In genomic region chr14:81281317-81281716, GRCh38 we compare ENCODE assay signal across 23 cellular contexts.
"Had no signal": no experiment of that assay in that cellular context is flagged by ENCODE, and none has a peak within 500 bp of the region (broad histone marks: within the 10 kb centered on the region; RNA-seq: fewer than 3 reads in every experiment).

No MANE protein-coding gene starts in this region.

- ATAC-seq: activated CD8-positive, alpha-beta T cell treated with anti-CD3 and anti-CD28 coated beads, Interleukin-2, amount 10 ng/mL, durations not matched to agents 7 days and 5 days; activated naive CD8-positive, alpha-beta T cell treated with anti-CD3 and anti-CD28 coated beads, Interleukin-2, amount 50 U/mL, for 24 hours; activated T-cell treated with anti-CD3 and anti-CD28 coated beads, Interleukin-2, amount 50 U/mL, for 4 hours; Panc1 had no signal

- H3K9me3 ChIP-seq: MG63, SJCRH30 had no signal

- FAIRE-seq: bronchial epithelial cell had no signal

- H3K27me3 ChIP-seq: MG63, SJCRH30 had no signal

- DNase-seq: activated CD4-positive, alpha-beta T cell treated with anti-CD3 and anti-CD28 coated beads, Interleukin-2, amount 10 ng/mL, durations not matched to agents 7 days and 5 days; activated CD4-positive, alpha-beta T cell treated with anti-CD3 and anti-CD28 coated beads, Interleukin-2, amount 50 U/mL, for 48 hours; activated CD8-positive, alpha-beta T cell treated with anti-CD3 and anti-CD28 coated beads, Interleukin-2, amount 10 ng/mL, durations not matched to agents 7 days and 5 days; activated gamma-delta T cell treated with Interleukin-2 at 50 U/mL for 16 hours; activated naive CD4-positive, alpha-beta T cell treated with anti-CD3 and anti-CD28 coated beads for 36 hours; activated naive CD8-positive, alpha-beta T cell treated with anti-CD3 and anti-CD28 coated beads, Interleukin-2, amount 50 U/mL, for 24 hours; activated T-cell treated with anti-CD3 and anti-CD28 coated beads, Interleukin-2, amount 50 U/mL, for 4 hours; Kasumi-1; MG63; MV-4-11; NCI-H1092; NCI-H1436 treated with DMSO at 0.1 percent for 48 hours; NCI-H1694 treated with DMSO at 0.1 percent for 48 hours; NCI-H2029; NCI-H345; NCI-H524 treated with DMSO at 0.1 percent for 48 hours; SHP77; SJCRH30; T1000; WERI-Rb-1 had no signal

- H3K4me3 ChIP-seq: MG63, SJCRH30, SK-N-MC had no signal

- H3K36me3 ChIP-seq: MG63, SJCRH30 had no signal

- H3K4me1 ChIP-seq: SJCRH30 had no signal

- H3K27ac ChIP-seq: SJCRH30, SK-N-MC, WERI-Rb-1 had no signal
